ENCODE assay signal across 8 cellular contexts in the genomic region with DNA sequence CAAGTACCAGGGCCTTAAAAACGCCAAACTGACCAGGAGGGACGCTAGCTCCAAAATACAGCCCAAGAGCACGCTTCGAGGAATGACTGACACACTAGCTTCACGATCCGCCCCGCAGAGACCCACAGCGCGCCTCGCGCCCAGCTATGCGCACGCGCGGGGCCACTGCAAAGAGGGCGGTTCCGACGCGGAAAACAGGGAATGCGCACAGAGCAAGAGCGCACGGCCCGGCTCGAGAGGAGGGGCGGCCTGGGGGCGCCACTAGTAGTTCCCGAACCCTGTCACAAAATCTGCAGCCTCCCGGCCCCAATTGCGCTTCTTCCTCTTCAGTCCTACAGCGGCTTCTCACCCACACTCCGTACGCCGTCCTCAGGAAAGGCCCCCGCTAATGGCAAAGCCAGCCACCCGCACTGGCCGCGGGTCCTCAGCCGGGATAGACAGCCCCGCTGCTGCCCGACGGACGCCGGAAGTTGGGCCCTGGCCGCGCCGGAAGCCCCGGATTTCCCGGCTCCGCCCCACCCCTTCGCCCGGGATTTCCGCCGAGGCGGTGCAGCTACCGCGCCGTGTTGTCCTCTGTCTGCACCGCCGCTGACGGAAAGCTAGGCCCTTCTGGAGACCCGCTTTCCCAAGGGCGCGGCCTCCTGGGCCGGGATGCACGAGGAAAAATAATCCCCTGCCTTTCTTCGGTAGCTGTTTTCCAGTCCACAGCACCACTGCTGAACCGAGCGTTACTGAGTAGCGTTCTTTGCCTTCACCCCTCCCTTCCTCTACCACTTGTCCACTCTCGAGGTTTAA. TPM values are rescaled to one million over a fixed set of nuclear protein-coding genes. Genes with fewer than 3 reads are reported as not detected.
A peak's percentile ranks its signal among the peaks of the same experiment; 100 is the strongest.
DNase-seq lines count a peak whose midpoint lies in the region; ATAC-seq, FAIRE-seq and TF ChIP-seq lines count a peak whose summit lies in the region.

A gene with protein sequence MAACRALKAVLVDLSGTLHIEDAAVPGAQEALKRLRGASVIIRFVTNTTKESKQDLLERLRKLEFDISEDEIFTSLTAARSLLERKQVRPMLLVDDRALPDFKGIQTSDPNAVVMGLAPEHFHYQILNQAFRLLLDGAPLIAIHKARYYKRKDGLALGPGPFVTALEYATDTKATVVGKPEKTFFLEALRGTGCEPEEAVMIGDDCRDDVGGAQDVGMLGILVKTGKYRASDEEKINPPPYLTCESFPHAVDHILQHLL (minus strand): TSS at position 472 of the 795 bp plus-strand sequence. CDS start 14,061 bp downstream, outside the sequence.

- peak; percentile 86 for ATAC-seq in HG03442 (IDR thresholded peaks at IDR 0.05; ENCODE audit: unreplicated experiment)
- ATAC-seq in right lobe of liver = peak; percentile 97 to 99 (median 98)

- H3K4me1 ChIP-seq in BLaER1 treated with 17β-estradiol and CSF1 and Interleukin-3, amounts not matched to agents 10 nM and 100 nM = peaks cover 20 to 30% (median 25%) of the 10 kb centered on the region in 10 experiments
- peaks cover 0 to 11% (median 3%) of the 10 kb centered on the region in 4 donors for H3K4me1 ChIP-seq in right lobe of liver

- intact Hi-C loops in right lobe of liver (cut with DNase I) = no loop called here

- peak within 1 kb of the TSS; percentile 73 to 86 (median 80) for H3K27ac ChIP-seq in BLaER1 treated with 17β-estradiol and CSF1 and Interleukin-3, amounts not matched to agents 10 nM and 100 nM
- H3K27ac ChIP-seq in right lobe of liver = peak within 1 kb of the TSS; percentile 73 to 84 (median 82)

- peak; percentile 85 for TF ChIP-seq POLR2A in right lobe of liver (IDR thresholded peaks at IDR 0.05)

- H3K36me3 ChIP-seq in BLaER1 treated with 17β-estradiol and CSF1 and Interleukin-3, amounts not matched to agents 10 nM and 100 nM = peaks cover 14 to 47% (median 25%) of the 10 kb centered on the region in 11 experiments
- peaks cover 0 to 4% (median 0%) of the 10 kb centered on the region in 4 donors for H3K36me3 ChIP-seq in right lobe of liver

- H3K27me3 ChIP-seq in BLaER1 treated with 17β-estradiol and CSF1 and Interleukin-3, amounts not matched to agents 10 nM and 100 nM = no peaks in the 10 kb centered on the region
- no peaks in the 10 kb centered on the region for H3K27me3 ChIP-seq in right lobe of liver

- H3K9ac ChIP-seq in BLaER1 treated with 17β-estradiol and CSF1 and Interleukin-3, amounts not matched to agents 10 nM and 100 nM = peak within 1 kb of the TSS; percentile 75 to 90 (median 84)

- 0 out of 22 replicates have a peak, but pooled peaks cover 0 to 3% (median 0%) of the 10 kb centered on the region in 11 experiments for H3K9me3 ChIP-seq in BLaER1 treated with 17β-estradiol and CSF1 and Interleukin-3, amounts not matched to agents 10 nM and 100 nM (replicated peaks in 1 of 11)
- H3K9me3 ChIP-seq in right lobe of liver = no peaks in the 10 kb centered on the region

- TF ChIP-seq CTCF in right lobe of liver (IDR thresholded peaks at IDR 0.05) = no peak

- WGBS in right lobe of liver (ENCODE audit: insufficient coverage, low coverage, low lambda C conversion rate, missing lambda C conversion rate) = 0% methylated on average over 22 of the region's 70 CpGs

- H3K4me2 ChIP-seq in BLaER1 treated with 17β-estradiol and CSF1 and Interleukin-3, amounts not matched to agents 10 nM and 100 nM = peak within 1 kb of the TSS; percentile 87 to 98 (median 92)

- FAIRE-seq in GM19239 (lab: Jason Lieb, UNC) = peak; percentile 89

- peak within 1 kb of the TSS; percentile 68 to 87 (median 78) for H3K4me3 ChIP-seq in BLaER1 treated with 17β-estradiol and CSF1 and Interleukin-3, amounts not matched to agents 10 nM and 100 nM
- peak within 1 kb of the TSS; percentile 70 to 86 (median 81) for H3K4me3 ChIP-seq in right lobe of liver

- DNase-seq in GM19239 (ENCODE audit: insufficient read length, low spot score) = peak; percentile 59
- DNase-seq in NCI-H748 treated with DMSO at 0.1 percent for 48 hours (lab: John Stamatoyannopoulos, UW) = peak; percentile 61
- peak; percentile 86 to 89 for DNase-seq in activated CD4-positive, alpha-beta T cell treated with anti-CD3 and anti-CD28 coated beads, Interleukin-2, amount 50 U/mL, for 48 hours
- DNase-seq in dermis microvascular lymphatic vessel endothelial cell (ENCODE audit: low read depth in 2 of 2) = peak; percentile 50 to 76
- DNase-seq in right lobe of liver = peak; percentile 90 to 91 (median 90)
- peak; percentile 73 to 84 for DNase-seq in stimulated activated CD4-positive, alpha-beta T cell treated with anti-CD3 and anti-CD28 coated beads, Interleukin-4, amount 100 ng/mL, for 4 hours

- peaks cover 0 to 14% (median 0%) of the 10 kb centered on the region in 11 experiments; a peak in 8 of 22 replicates for H4K20me1 ChIP-seq in BLaER1 treated with 17β-estradiol and CSF1 and Interleukin-3, amounts not matched to agents 10 nM and 100 nM

RNA-seq across cellular contexts. Expression of the gene that starts here (rescaled TPM):
- total RNA-seq in dermis microvascular lymphatic vessel endothelial cell (11.6 and 12.9 TPM in 2 replicates), right lobe of liver (10 to 100 TPM; 17.2 to 34.6 (median 22.3) TPM)

Comparison
In these comparisons a context has a peak if more than half of its experiments do, and no peak if none do; other contexts are left out.
1. Peak in every context shown above with its lines: DNase-seq, ATAC-seq, H3K4me3 ChIP-seq and H3K27ac ChIP-seq.